In genomic region chr9:13088734-13089427, GRCh38 we compare ENCODE assay signal across 8 cellular contexts.
A peak's percentile ranks its signal among the peaks of the same experiment; 100 is the strongest.
DNase-seq lines count a peak whose midpoint lies in the region; ATAC-seq, FAIRE-seq and TF ChIP-seq lines count a peak whose summit lies in the region.

No MANE protein-coding gene starts in this region.

- no peaks in the 10 kb centered on the region for H3K27me3 ChIP-seq in bronchial epithelial cell (ENCODE audit: control insufficient read depth, insufficient read depth, low read length)

- CTCF ChIA-PET in activated CD8-positive, alpha-beta T cell treated with anti-CD3 and anti-CD28 coated beads for 36 hours (lab: Charles Lee): no interaction called here
- CTCF ChIA-PET in activated CD8-positive, alpha-beta T cell treated with anti-CD3 and anti-CD28 coated beads, Interleukin-2, amount 10 ng/mL, durations not matched to agents 7 days and 5 days (lab: Charles Lee): no interaction called here
- CTCF ChIA-PET in activated CD8-positive, alpha-beta memory T cell treated with anti-CD3 and anti-CD28 coated beads, Interleukin-2, amount 10 ng/mL, durations not matched to agents 7 days and 5 days (lab: Charles Lee): interaction anchor here (1.2 kb wide), 1 partner anchor 28 kb away, joined by 3 read pairs; no protein-coding TSS in a partner anchor

- no peaks in the 10 kb centered on the region for H3K36me3 ChIP-seq in bronchial epithelial cell (ENCODE audit: control insufficient read depth, insufficient read depth, low read length)

- no peak overlapping the region for H3K4me3 Mint-ChIP-seq in activated CD8-positive, alpha-beta T cell treated with anti-CD3 and anti-CD28 coated beads for 36 hours
- H3K4me3 Mint-ChIP-seq in activated CD8-positive, alpha-beta T cell treated with anti-CD3 and anti-CD28 coated beads, Interleukin-2, amount 10 ng/mL, durations not matched to agents 7 days and 5 days: no peak overlapping the region
- H3K4me3 Mint-ChIP-seq in activated CD8-positive, alpha-beta memory T cell treated with anti-CD3 and anti-CD28 coated beads, Interleukin-2, amount 10 ng/mL, durations not matched to agents 7 days and 5 days: no peak overlapping the region

- H3K27me3 Mint-ChIP-seq in activated CD8-positive, alpha-beta T cell treated with anti-CD3 and anti-CD28 coated beads for 36 hours: no peaks in the 10 kb centered on the region
- H3K27me3 Mint-ChIP-seq in activated CD8-positive, alpha-beta T cell treated with anti-CD3 and anti-CD28 coated beads, Interleukin-2, amount 10 ng/mL, durations not matched to agents 7 days and 5 days (ENCODE audit: low read depth): no peaks in the 10 kb centered on the region
- no peaks in the 10 kb centered on the region for H3K27me3 Mint-ChIP-seq in activated CD8-positive, alpha-beta memory T cell treated with anti-CD3 and anti-CD28 coated beads, Interleukin-2, amount 10 ng/mL, durations not matched to agents 7 days and 5 days

- H3K36me3 Mint-ChIP-seq in activated CD8-positive, alpha-beta T cell treated with anti-CD3 and anti-CD28 coated beads for 36 hours (ENCODE audit: low read depth): no peaks in the 10 kb centered on the region
- no peaks in the 10 kb centered on the region for H3K36me3 Mint-ChIP-seq in activated CD8-positive, alpha-beta T cell treated with anti-CD3 and anti-CD28 coated beads, Interleukin-2, amount 10 ng/mL, durations not matched to agents 7 days and 5 days (ENCODE audit: low read depth)
- H3K36me3 Mint-ChIP-seq in activated CD8-positive, alpha-beta memory T cell treated with anti-CD3 and anti-CD28 coated beads, Interleukin-2, amount 10 ng/mL, durations not matched to agents 7 days and 5 days: no peaks in the 10 kb centered on the region

- POLR2A ChIA-PET in activated CD8-positive, alpha-beta T cell treated with anti-CD3 and anti-CD28 coated beads for 36 hours (lab: Charles Lee): no interaction called here
- POLR2A ChIA-PET in activated CD8-positive, alpha-beta T cell treated with anti-CD3 and anti-CD28 coated beads, Interleukin-2, amount 10 ng/mL, durations not matched to agents 7 days and 5 days (lab: Charles Lee): no interaction called here

- peaks cover 1% of the 10 kb centered on the region for H3K9me3 Mint-ChIP-seq in activated CD8-positive, alpha-beta T cell treated with anti-CD3 and anti-CD28 coated beads for 36 hours
- H3K9me3 Mint-ChIP-seq in activated CD8-positive, alpha-beta T cell treated with anti-CD3 and anti-CD28 coated beads, Interleukin-2, amount 10 ng/mL, durations not matched to agents 7 days and 5 days (ENCODE audit: insufficient read depth): no peaks in the 10 kb centered on the region
- H3K9me3 Mint-ChIP-seq in activated CD8-positive, alpha-beta memory T cell treated with anti-CD3 and anti-CD28 coated beads, Interleukin-2, amount 10 ng/mL, durations not matched to agents 7 days and 5 days (ENCODE audit: low read depth): no peaks in the 10 kb centered on the region

- peak; percentile 63 for TF ChIP-seq CTCF in activated CD8-positive, alpha-beta T cell treated with anti-CD3 and anti-CD28 coated beads for 36 hours (IDR thresholded peaks at IDR 0.05)
- TF ChIP-seq CTCF in bronchial epithelial cell (IDR thresholded peaks at IDR 0.05; ENCODE audit: insufficient read depth, low read length, severe bottlenecking): peak; percentile 67

- intact Hi-C loops in activated CD8-positive, alpha-beta T cell treated with anti-CD3 and anti-CD28 coated beads for 36 hours (cut with micrococcal nuclease): loop anchor here (10.0 kb wide), 1 partner anchor 64 kb away; no protein-coding TSS in a partner anchor
- intact Hi-C loops in left colon (cut with DNase I, micrococcal nuclease): loop anchor here in 1 of 2 donors (5.0 kb wide), 1 partner anchor 367 kb away; no protein-coding TSS in a partner anchor

- no peak overlapping the region for H3K27ac Mint-ChIP-seq in activated CD8-positive, alpha-beta T cell treated with anti-CD3 and anti-CD28 coated beads for 36 hours
- H3K27ac Mint-ChIP-seq in activated CD8-positive, alpha-beta T cell treated with anti-CD3 and anti-CD28 coated beads, Interleukin-2, amount 10 ng/mL, durations not matched to agents 7 days and 5 days: no peak overlapping the region
- no peak overlapping the region for H3K27ac Mint-ChIP-seq in activated CD8-positive, alpha-beta memory T cell treated with anti-CD3 and anti-CD28 coated beads, Interleukin-2, amount 10 ng/mL, durations not matched to agents 7 days and 5 days

- no peaks in the 10 kb centered on the region for H3K4me1 Mint-ChIP-seq in activated CD8-positive, alpha-beta T cell treated with anti-CD3 and anti-CD28 coated beads for 36 hours (ENCODE audit: low read depth)
- no peaks in the 10 kb centered on the region for H3K4me1 Mint-ChIP-seq in activated CD8-positive, alpha-beta T cell treated with anti-CD3 and anti-CD28 coated beads, Interleukin-2, amount 10 ng/mL, durations not matched to agents 7 days and 5 days (ENCODE audit: low read depth)
- no peaks in the 10 kb centered on the region for H3K4me1 Mint-ChIP-seq in activated CD8-positive, alpha-beta memory T cell treated with anti-CD3 and anti-CD28 coated beads, Interleukin-2, amount 10 ng/mL, durations not matched to agents 7 days and 5 days

- no peak for ATAC-seq in activated CD8-positive, alpha-beta T cell treated with anti-CD3 and anti-CD28 coated beads for 36 hours
- ATAC-seq in activated CD8-positive, alpha-beta T cell treated with anti-CD3 and anti-CD28 coated beads, Interleukin-2, amount 10 ng/mL, durations not matched to agents 7 days and 5 days: no peak
- peak; percentile 49 for ATAC-seq in left colon
- ATAC-seq in activated CD8-positive, alpha-beta memory T cell treated with anti-CD3 and anti-CD28 coated beads, Interleukin-2, amount 10 ng/mL, durations not matched to agents 7 days and 5 days: no peak

- no peak overlapping the region for H3K4me3 ChIP-seq in bronchial epithelial cell (ENCODE audit: low read depth, low read length)

- no peak for FAIRE-seq in bronchial epithelial cell (lab: Jason Lieb, UNC)

- peak; percentile 2 for DNase-seq in activated CD8-positive, alpha-beta T cell treated with anti-CD3 and anti-CD28 coated beads for 36 hours
- DNase-seq in activated CD8-positive, alpha-beta T cell treated with anti-CD3 and anti-CD28 coated beads, Interleukin-2, amount 10 ng/mL, durations not matched to agents 7 days and 5 days: no peak
- peak; percentile 17 for DNase-seq in HK-2 (ENCODE audit: unreplicated experiment)
- DNase-seq in NCI-H748 (lab: John Stamatoyannopoulos, UW; ENCODE audit: unreplicated experiment): peak; percentile 88
- peak; percentile 52 for DNase-seq in bronchial epithelial cell (ENCODE audit: low read depth)
- DNase-seq in left colon: no peak
- no peak for DNase-seq in effector CD8-positive, alpha-beta T cell (lab: John Stamatoyannopoulos, UW)
- DNase-seq in activated CD8-positive, alpha-beta memory T cell treated with anti-CD3 and anti-CD28 coated beads, Interleukin-2, amount 10 ng/mL, durations not matched to agents 7 days and 5 days: no peak

Comparison
In these comparisons a context has a peak if more than half of its experiments do, and no peak if none do; other contexts are left out.
1. DNase-seq: peak in activated CD8-positive, alpha-beta T cell treated with anti-CD3 and anti-CD28 coated beads for 36 hours (single experiment), HK-2 (single experiment), NCI-H748 (single experiment) and bronchial epithelial cell (single experiment); none in activated CD8-positive, alpha-beta T cell treated with anti-CD3 and anti-CD28 coated beads, Interleukin-2, amount 10 ng/mL, durations not matched to agents 7 days and 5 days (single experiment), left colon (0 of 2), effector CD8-positive, alpha-beta T cell (single experiment) and activated CD8-positive, alpha-beta memory T cell treated with anti-CD3 and anti-CD28 coated beads, Interleukin-2, amount 10 ng/mL, durations not matched to agents 7 days and 5 days (single experiment).